13 cellular contexts compared by ENCODE assay signal in the genomic region with DNA sequence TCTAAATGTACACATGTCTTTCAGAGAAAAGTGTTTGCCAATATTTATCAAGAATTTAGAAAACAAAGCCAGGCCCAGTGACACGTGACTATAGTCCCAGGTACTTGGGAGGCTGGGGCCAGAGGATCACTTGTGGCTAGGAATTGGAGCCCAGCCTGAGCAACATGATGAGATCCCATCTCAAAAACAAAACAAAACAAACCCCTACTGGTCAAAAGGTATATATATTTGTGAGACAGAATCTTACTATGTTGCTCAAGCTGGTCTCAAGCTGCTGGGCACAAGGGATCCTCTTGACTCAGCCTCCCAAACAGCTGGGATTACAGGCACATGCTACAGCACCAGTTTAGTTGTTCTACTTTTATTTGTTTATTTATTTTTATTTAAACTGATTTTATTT.
A peak's percentile ranks its signal among the peaks of the same experiment; 100 is the strongest.
DNase-seq lines count a peak whose midpoint lies in the region; ATAC-seq and TF ChIP-seq lines count a peak whose summit lies in the region.
"Had no signal": no experiment of that assay in that cellular context is flagged by ENCODE, and none has a peak within 500 bp of the region (broad histone marks: within the 10 kb centered on the region; RNA-seq: fewer than 3 reads in every experiment).

No MANE protein-coding gene starts in this region.

- H3K36me3 Mint-ChIP-seq in endothelial cell (ENCODE audit: low read depth, unreplicated experiment): peaks cover 19% of the 10 kb centered on the region
- H3K36me3 Mint-ChIP-seq in activated CD8-positive, alpha-beta memory T cell treated with anti-CD3 and anti-CD28 coated beads, Interleukin-2, amount 10 ng/mL, durations not matched to agents 7 days and 5 days: no peaks in the 10 kb centered on the region
- H3K36me3 Mint-ChIP-seq: CD14-positive monocyte had no signal

- CTCF ChIA-PET in activated CD8-positive, alpha-beta memory T cell treated with anti-CD3 and anti-CD28 coated beads, Interleukin-2, amount 10 ng/mL, durations not matched to agents 7 days and 5 days (lab: Charles Lee): no interaction called here

- peaks cover 7% of the 10 kb centered on the region for H3K9me3 Mint-ChIP-seq in endothelial cell (ENCODE audit: unreplicated experiment)
- no peaks in the 10 kb centered on the region for H3K9me3 Mint-ChIP-seq in activated CD8-positive, alpha-beta memory T cell treated with anti-CD3 and anti-CD28 coated beads, Interleukin-2, amount 10 ng/mL, durations not matched to agents 7 days and 5 days (ENCODE audit: low read depth)

- no peaks in the 10 kb centered on the region for H3K4me1 Mint-ChIP-seq in endothelial cell (ENCODE audit: unreplicated experiment)
- no peaks in the 10 kb centered on the region for H3K4me1 Mint-ChIP-seq in activated CD8-positive, alpha-beta memory T cell treated with anti-CD3 and anti-CD28 coated beads, Interleukin-2, amount 10 ng/mL, durations not matched to agents 7 days and 5 days
- H3K4me1 Mint-ChIP-seq: CD14-positive monocyte had no signal

- H3K27me3 Mint-ChIP-seq in endothelial cell (ENCODE audit: unreplicated experiment): peaks cover 5% of the 10 kb centered on the region
- peaks cover 5% of the 10 kb centered on the region for H3K27me3 Mint-ChIP-seq in activated CD8-positive, alpha-beta memory T cell treated with anti-CD3 and anti-CD28 coated beads, Interleukin-2, amount 10 ng/mL, durations not matched to agents 7 days and 5 days

- TF ChIP-seq CTCF in GM12873 (IDR thresholded peaks at IDR 0.05; ENCODE audit: insufficient read depth, low read depth, low read length, missing control alignments) (peak; percentile 26), endothelial cell (IDR thresholded peaks at IDR 0.05; ENCODE audit: unreplicated experiment) (peak; percentile 40)

- no peak overlapping the region for H3K4me3 Mint-ChIP-seq in endothelial cell (ENCODE audit: unreplicated experiment)
- H3K4me3 Mint-ChIP-seq in activated CD8-positive, alpha-beta memory T cell treated with anti-CD3 and anti-CD28 coated beads, Interleukin-2, amount 10 ng/mL, durations not matched to agents 7 days and 5 days: no peak overlapping the region
- H3K4me3 Mint-ChIP-seq: CD14-positive monocyte had no signal

- peak; percentile 25 for DNase-seq in LHCN-M2 (ENCODE audit: low read depth)
- no peak for DNase-seq in endothelial cell (ENCODE audit: low spot score)
- no peak for DNase-seq in kidney tubule cell (ENCODE audit: low spot score)
- DNase-seq in NCI-H1048 (lab: John Stamatoyannopoulos, UW): no peak
- no peak for DNase-seq in activated CD8-positive, alpha-beta memory T cell treated with anti-CD3 and anti-CD28 coated beads, Interleukin-2, amount 10 ng/mL, durations not matched to agents 7 days and 5 days
- DNase-seq: mesenchymal stem cell, NCI-H1417, NCI-H748 treated with DMSO at 0.1 percent for 48 hours, spleen had no signal

- ATAC-seq in GM21381 (IDR thresholded peaks at IDR 0.05; ENCODE audit: unreplicated experiment): peak; percentile 46
- ATAC-seq in HG03571 (IDR thresholded peaks at IDR 0.05; ENCODE audit: unreplicated experiment): no peak
- ATAC-seq in activated CD8-positive, alpha-beta memory T cell treated with anti-CD3 and anti-CD28 coated beads, Interleukin-2, amount 10 ng/mL, durations not matched to agents 7 days and 5 days: no peak

- H3K27ac Mint-ChIP-seq in endothelial cell (ENCODE audit: unreplicated experiment): no peak overlapping the region
- H3K27ac Mint-ChIP-seq in activated CD8-positive, alpha-beta memory T cell treated with anti-CD3 and anti-CD28 coated beads, Interleukin-2, amount 10 ng/mL, durations not matched to agents 7 days and 5 days: no peak overlapping the region
- H3K27ac Mint-ChIP-seq: CD14-positive monocyte had no signal
